Comparison of ENCODE assay signal across 8 cellular contexts in the genomic region with DNA sequence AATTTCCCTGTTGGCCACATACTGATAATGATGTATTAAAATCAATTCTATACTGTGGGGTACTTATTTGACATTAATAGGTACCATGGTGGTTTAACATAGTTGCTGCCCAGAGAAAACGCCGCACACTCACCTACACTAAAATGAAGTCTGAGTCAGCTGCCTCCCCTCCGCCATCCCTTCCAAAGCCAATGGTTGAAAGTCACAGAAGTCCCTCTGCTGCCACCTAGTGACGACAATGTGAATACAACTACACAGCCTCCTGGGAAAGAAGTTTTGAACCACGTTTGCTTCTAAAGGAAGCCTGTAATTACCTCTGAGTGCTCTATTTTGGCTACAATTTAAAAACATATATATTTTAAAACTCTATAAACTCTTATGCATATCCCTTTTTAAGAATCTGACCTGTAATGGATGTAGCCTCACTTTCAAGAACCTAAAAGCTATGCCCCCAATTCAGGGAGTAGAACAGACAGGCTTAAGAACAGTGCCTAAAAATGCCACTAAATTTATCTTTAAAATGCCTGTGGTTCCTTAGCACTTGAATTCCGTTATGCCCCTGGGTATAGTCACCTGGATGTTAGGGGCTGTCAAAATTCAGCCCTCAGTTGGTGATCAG. TPM values are rescaled to one million over a fixed set of nuclear protein-coding genes. Genes with fewer than 3 reads are reported as not detected.
DNase-seq lines count a peak whose midpoint lies in the region; FAIRE-seq and TF ChIP-seq lines count a peak whose summit lies in the region.

No MANE protein-coding gene starts in this region.

- H3K27ac Mint-ChIP-seq in progenitor cell of endocrine pancreas: no peak overlapping the region

- H3K4me1 Mint-ChIP-seq in progenitor cell of endocrine pancreas (ENCODE audit: low read depth): peaks cover 2% of the 10 kb centered on the region

- H3K4me3 ChIP-seq in H7 (ENCODE audit: insufficient read depth, low read depth, low read length): no peak overlapping the region

- peak; percentile 86 for TF ChIP-seq CTCF in progenitor cell of endocrine pancreas (IDR thresholded peaks at IDR 0.05; ENCODE audit: unreplicated experiment)

- peak; percentile 14 for DNase-seq in DMS79 (lab: John Stamatoyannopoulos, UW)
- peak; percentile 79 for DNase-seq in H7
- DNase-seq in NCI-H128 (lab: John Stamatoyannopoulos, UW; ENCODE audit: unreplicated experiment): peak; percentile 54
- DNase-seq in SKM-1 (lab: John Stamatoyannopoulos, UW; ENCODE audit: unreplicated experiment): peak; percentile 47
- peak; percentile 75 for DNase-seq in activated naive CD4-positive, alpha-beta T cell treated with anti-CD3 and anti-CD28 coated beads, Interleukin-2, amount 50 U/mL, for 16 hours
- peak; percentile 47 to 94 (median 84) for DNase-seq in head of caudate nucleus
- peak; percentile 58 for DNase-seq in progenitor cell of endocrine pancreas (ENCODE audit: low spot score, unreplicated experiment)
- peak; percentile 80 for DNase-seq in urothelium cell line (ENCODE audit: low spot score)

- H3K4me3 Mint-ChIP-seq in progenitor cell of endocrine pancreas (ENCODE audit: low read depth): no peak overlapping the region

- H3K9me3 Mint-ChIP-seq in progenitor cell of endocrine pancreas (ENCODE audit: low read depth): no peaks in the 10 kb centered on the region

- no peaks in the 10 kb centered on the region for H3K36me3 ChIP-seq in H7 (replicated peaks; ENCODE audit: control insufficient read depth, insufficient read depth, low read length)

- intact Hi-C loops in head of caudate nucleus (cut with DNase I): loop anchor here (10.0 kb wide), 2 partner anchors 101 to 411 kb away; no protein-coding TSS in a partner anchor

- no peaks in the 10 kb centered on the region for H3K27me3 ChIP-seq in H7 (ENCODE audit: control insufficient read depth, insufficient read depth, low read length)

- peaks cover 9% of the 10 kb centered on the region for H3K27me3 Mint-ChIP-seq in progenitor cell of endocrine pancreas

- no peak for FAIRE-seq in urothelium cell line (lab: Jason Lieb, UNC)

- H3K36me3 Mint-ChIP-seq in progenitor cell of endocrine pancreas (ENCODE audit: insufficient read depth): no peaks in the 10 kb centered on the region

RNA-seq across cellular contexts. Expression of a gene that starts 20.6 kb away (rescaled TPM):
- 98.8 and 107 TPM in 2 replicates for total RNA-seq in H7 (2014; rRNA removed; shearing (Covaris generic))
- total RNA-seq in progenitor cell of endocrine pancreas: 68.5 and 71.8 TPM in 2 replicates

Comparison
In these comparisons a context has a peak if more than half of its experiments do, and no peak if none do; other contexts are left out.
1. DNase-seq: peak in every context shown above with its lines; median percentile 84 in head of caudate nucleus; 80 in urothelium cell line; 79 in H7; 75 in activated naive CD4-positive, alpha-beta T cell treated with anti-CD3 and anti-CD28 coated beads, Interleukin-2, amount 50 U/mL, for 16 hours; 58 in progenitor cell of endocrine pancreas; 54 in NCI-H128; 47 in SKM-1; 14 in DMS79.